19 cellular contexts compared by ENCODE assay signal in the genomic region with DNA sequence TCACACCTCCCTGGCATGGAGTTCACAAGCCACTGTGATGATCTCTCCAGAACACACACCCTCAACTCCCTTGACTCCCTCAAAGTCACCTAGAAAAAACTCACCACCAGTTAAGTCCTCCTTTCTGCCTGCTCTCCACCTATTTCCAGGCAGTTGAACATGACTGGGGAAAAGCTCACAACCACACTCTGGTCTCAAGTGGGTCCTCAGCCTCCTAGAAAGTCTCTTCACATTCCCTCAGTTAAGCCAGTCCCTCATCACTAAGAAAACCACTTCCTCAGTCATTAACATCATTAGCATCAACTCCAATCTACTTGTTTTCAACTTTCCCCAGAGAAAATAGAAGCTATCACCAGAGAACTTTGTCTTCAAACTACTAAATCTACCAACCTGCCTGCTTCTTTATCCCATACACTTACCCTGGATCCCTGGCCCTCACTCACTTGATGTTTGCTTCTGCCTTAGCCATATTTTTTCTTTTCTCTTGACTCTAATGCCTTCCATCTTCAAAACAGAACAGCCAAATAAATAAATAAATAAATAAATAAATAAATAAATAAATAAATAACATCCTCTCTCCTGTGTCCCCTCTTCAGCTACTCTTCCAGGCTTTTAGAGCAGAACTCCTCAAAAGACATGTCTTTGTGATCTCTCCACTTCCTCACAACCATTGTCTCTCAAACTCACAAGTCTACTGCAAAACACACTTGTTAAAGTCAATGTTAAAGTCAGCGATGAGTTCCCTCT.
DNase-seq lines count a peak whose midpoint lies in the region; ATAC-seq, FAIRE-seq and TF ChIP-seq lines count a peak whose summit lies in the region.
"Had no signal": no experiment of that assay in that cellular context is flagged by ENCODE, and none has a peak within 500 bp of the region (broad histone marks: within the 10 kb centered on the region; RNA-seq: fewer than 3 reads in every experiment).

No MANE protein-coding gene starts in this region.

- 0 out of 2 replicates have a peak overlapping the region, but pooled peaks have one; percentile 15 for H2AFZ ChIP-seq in DND-41 (ENCODE audit: low read depth, low read length)
- H2AFZ ChIP-seq: GM23338 had no signal

- H3K27ac ChIP-seq in DND-41 (ENCODE audit: low read length) (peak overlapping the region; percentile 13; the same call in 1 of the 2 replicates), lung (ENCODE audit: low read depth in 1 of 2, low read length in 1 of 2) (no peak overlapping the region), upper lobe of right lung (no peak overlapping the region)
- H3K27ac ChIP-seq: BLaER1, C4-2B had no signal

- intact Hi-C loops in upper lobe of right lung (cut with DNase I) = no loop called here

- H3K9me3 ChIP-seq in DND-41 (ENCODE audit: insufficient read depth, low read length, severe bottlenecking) (no peaks in the 10 kb centered on the region), lung (ENCODE audit: control insufficient read depth in 2 of 2, insufficient read depth in 1 of 2, low read length in 1 of 2) (no peaks in the 10 kb centered on the region), upper lobe of right lung (no peaks in the 10 kb centered on the region)
- H3K9me3 ChIP-seq: BLaER1, Caco-2, HAP-1 had no signal

- H3K4me1 ChIP-seq in DND-41 (ENCODE audit: insufficient read depth, low read length) (peaks cover 10% of the 10 kb centered on the region), lung (ENCODE audit: control insufficient read depth in 2 of 2, insufficient read depth in 2 of 2, low read length in 2 of 2) (no peaks in the 10 kb centered on the region), upper lobe of right lung (no peaks in the 10 kb centered on the region)
- H3K4me1 ChIP-seq: Caco-2, HAP-1 had no signal

- no peaks in the 10 kb centered on the region for H3K27me3 ChIP-seq in DND-41 (ENCODE audit: insufficient read depth, low read length, poor library complexity)
- no peaks in the 10 kb centered on the region for H3K27me3 ChIP-seq in lung (ENCODE audit: control insufficient read depth, insufficient read depth)
- H3K27me3 ChIP-seq in upper lobe of right lung = no peaks in the 10 kb centered on the region
- H3K27me3 ChIP-seq: BLaER1 had no signal

- no peak overlapping the region for H3K9ac ChIP-seq in DND-41 (ENCODE audit: low read depth, low read length)
- H3K9ac ChIP-seq: BLaER1 had no signal

- DNase-seq in DND-41 = no peak
- DNase-seq in Jurkat, Clone E6-1 (ENCODE audit: low read depth, low spot score) = peak; percentile 37
- no peak for DNase-seq in lung (ENCODE audit: low spot score)
- no peak for DNase-seq in upper lobe of right lung
- no peak for DNase-seq in NCI-H524 treated with DMSO at 0.1 percent for 48 hours (lab: John Stamatoyannopoulos, UW)
- no peak for DNase-seq in NCI-H526 treated with DMSO at 0.1 percent for 48 hours (lab: John Stamatoyannopoulos, UW)
- no peak for DNase-seq in GM19239 (ENCODE audit: insufficient read length, low spot score)
- DNase-seq: Caco-2; CD4-positive, CD25-positive, alpha-beta regulatory T cell; CD8-positive, alpha-beta T cell; DMS153; EL; GDM1 had no signal

- WGBS in lung, 2 donors = 90 to 94% methylated on average over 1 of the region's 1 CpG

- TF ChIP-seq CTCF in DND-41 (IDR thresholded peaks at IDR 0.05; ENCODE audit: borderline replicate concordance, extremely low read depth, low read length, poor library complexity, severe bottlenecking) (no peak), lung (IDR thresholded peaks at IDR 0.05; ENCODE audit: control extremely low read depth, extremely low read depth) (no peak), upper lobe of right lung (IDR thresholded peaks at IDR 0.05) (no peak)

- FAIRE-seq in GM19239 (lab: Jason Lieb, UNC) = no peak
- FAIRE-seq: GM12878, H54 had no signal

- H3K4me2 ChIP-seq in DND-41 (ENCODE audit: insufficient read depth, low read length) = no peak overlapping the region
- H3K4me2 ChIP-seq: BLaER1, GM23338 had no signal

- no peaks in the 10 kb centered on the region for H3K79me2 ChIP-seq in DND-41 (ENCODE audit: insufficient read depth, low read length)

- ATAC-seq in DND-41 (ENCODE audit: insufficient read depth, low read depth) = peak; percentile 56; the same call in 2 of the 3 replicates
- ATAC-seq in lung (ENCODE audit: insufficient read depth, low FRiP score) = peak; percentile 34
- ATAC-seq in upper lobe of right lung = peak; percentile 64
- ATAC-seq: CD8-positive, alpha-beta T cell; GM12878; GM23338 had no signal

- H4K20me1 ChIP-seq in DND-41 (ENCODE audit: insufficient read depth, low read length) = no peaks in the 10 kb centered on the region
- H4K20me1 ChIP-seq: BLaER1 had no signal

- no peaks in the 10 kb centered on the region for H3K36me3 ChIP-seq in DND-41 (ENCODE audit: insufficient read depth, low read length)
- no peaks in the 10 kb centered on the region for H3K36me3 ChIP-seq in lung (ENCODE audit: control insufficient read depth in 2 of 2, insufficient read depth in 2 of 2, low read length in 2 of 2)
- H3K36me3 ChIP-seq in upper lobe of right lung = no peaks in the 10 kb centered on the region
- H3K36me3 ChIP-seq: BLaER1, HAP-1 had no signal

- H3K4me3 ChIP-seq in DND-41 (ENCODE audit: low read depth in 1 of 2, low read length in 2 of 2) (no peak overlapping the region), lung (no peak overlapping the region), upper lobe of right lung (no peak overlapping the region)
- H3K4me3 ChIP-seq in Jurkat, Clone E6-1 (ENCODE audit: low read length) = no peak overlapping the region
- H3K4me3 ChIP-seq: BLaER1, GM12878, GM23338, HAP-1 had no signal
